ENCODE assay signal across 8 cellular contexts in genomic region chr11:5596611-5597201, GRCh38.
DNase-seq lines count a peak whose midpoint lies in the region; ATAC-seq and TF ChIP-seq lines count a peak whose summit lies in the region.

Gene TRIM6 (plus strand): TSS chr11:5596637. CDS start chr11:5596898, 261 bp downstream.

- H3K4me1 ChIP-seq in BLaER1 treated with 17β-estradiol and CSF1 and Interleukin-3, amounts not matched to agents 10 nM and 100 nM: peaks cover 14 to 34% (median 24%) of the 10 kb centered on the region in 10 experiments; a peak in 18 of 20 replicates
- H3K4me1 ChIP-seq in Loucy (ENCODE audit: insufficient read depth, low read length, poor library complexity, severe bottlenecking): no peaks in the 10 kb centered on the region

- DNase-seq in cardiac fibroblast (ENCODE audit: low read depth in 2 of 2): peak; percentile 46 to 50
- peak; percentile 77 for DNase-seq in kidney tubule cell (ENCODE audit: low spot score)
- no peak for DNase-seq in COLO668 (lab: John Stamatoyannopoulos, UW; ENCODE audit: unreplicated experiment)

- H2AFZ ChIP-seq in Loucy (ENCODE audit: low read length): no peak within 1 kb of the TSS

- no peaks in the 10 kb centered on the region for H3K9me3 Mint-ChIP-seq in stimulated activated naive CD8-positive, alpha-beta T cell treated with anti-CD3 and anti-CD28 coated beads, Interleukin-15, Interleukin-2, amounts not matched to agents 100 ng/mL and 50 ng/mL, for 24 hours

- H3K27me3 Mint-ChIP-seq in stimulated activated naive CD8-positive, alpha-beta T cell treated with anti-CD3 and anti-CD28 coated beads, Interleukin-15, Interleukin-2, amounts not matched to agents 100 ng/mL and 50 ng/mL, for 24 hours: no peaks in the 10 kb centered on the region

- H3K36me3 ChIP-seq in BLaER1 treated with 17β-estradiol and CSF1 and Interleukin-3, amounts not matched to agents 10 nM and 100 nM: no peaks in the 10 kb centered on the region
- no peaks in the 10 kb centered on the region for H3K36me3 ChIP-seq in Loucy (ENCODE audit: insufficient read depth, low read length)

- H3K4me3 ChIP-seq in BLaER1 treated with 17β-estradiol and CSF1 and Interleukin-3, amounts not matched to agents 10 nM and 100 nM: peak within 1 kb of the TSS; percentile 57 to 72 (median 62)
- H3K4me3 ChIP-seq in Loucy (ENCODE audit: low read length, poor library complexity, severe bottlenecking) (peak within 1 kb of the TSS; percentile 50), cardiac fibroblast (replicated peaks in 1 of 2; ENCODE audit: low read depth in 2 of 2, low read length in 2 of 2) (peak within 1 kb of the TSS; percentile 44 to 57)

- no peaks in the 10 kb centered on the region for H3K36me3 Mint-ChIP-seq in stimulated activated naive CD8-positive, alpha-beta T cell treated with anti-CD3 and anti-CD28 coated beads, Interleukin-15, Interleukin-2, amounts not matched to agents 100 ng/mL and 50 ng/mL, for 24 hours (ENCODE audit: low read depth)

- H3K4me2 ChIP-seq in BLaER1 treated with 17β-estradiol and CSF1 and Interleukin-3, amounts not matched to agents 10 nM and 100 nM: peak within 1 kb of the TSS; percentile 67 to 88 (median 83)
- no peak within 1 kb of the TSS for H3K4me2 ChIP-seq in Loucy (ENCODE audit: low read depth, low read length, poor library complexity, severe bottlenecking)

- peak within 1 kb of the TSS; percentile 82 for H3K4me3 Mint-ChIP-seq in stimulated activated naive CD8-positive, alpha-beta T cell treated with anti-CD3 and anti-CD28 coated beads, Interleukin-15, Interleukin-2, amounts not matched to agents 100 ng/mL and 50 ng/mL, for 24 hours

- no peaks in the 10 kb centered on the region for H3K9me3 ChIP-seq in BLaER1 treated with 17β-estradiol and CSF1 and Interleukin-3, amounts not matched to agents 10 nM and 100 nM (replicated peaks in 1 of 11)
- H3K9me3 ChIP-seq in Loucy (ENCODE audit: insufficient read depth, low read depth, low read length): no peaks in the 10 kb centered on the region

- no peaks in the 10 kb centered on the region for H3K27me3 ChIP-seq in BLaER1 treated with 17β-estradiol and CSF1 and Interleukin-3, amounts not matched to agents 10 nM and 100 nM
- H3K27me3 ChIP-seq in Loucy (ENCODE audit: insufficient read depth, low read length, poor library complexity, severe bottlenecking): no peaks in the 10 kb centered on the region

- H3F3A ChIP-seq in Loucy (ENCODE audit: low read depth): no peaks in the 10 kb centered on the region

- peak within 1 kb of the TSS; percentile 29 to 84 (median 77); a peak in 21 of 22 replicates for H3K27ac ChIP-seq in BLaER1 treated with 17β-estradiol and CSF1 and Interleukin-3, amounts not matched to agents 10 nM and 100 nM

- TF ChIP-seq CTCF in Loucy (conservative IDR thresholded peaks at IDR 0.05; ENCODE audit: low read length) (no peak), cardiac fibroblast (IDR thresholded peaks at IDR 0.05; ENCODE audit: low read depth, low read length) (no peak)

- H3K4me1 Mint-ChIP-seq in stimulated activated naive CD8-positive, alpha-beta T cell treated with anti-CD3 and anti-CD28 coated beads, Interleukin-15, Interleukin-2, amounts not matched to agents 100 ng/mL and 50 ng/mL, for 24 hours (ENCODE audit: low read depth): peaks cover 11% of the 10 kb centered on the region

- H4K20me1 ChIP-seq in BLaER1 treated with 17β-estradiol and CSF1 and Interleukin-3, amounts not matched to agents 10 nM and 100 nM: no peaks in the 10 kb centered on the region
- H4K20me1 ChIP-seq in Loucy (ENCODE audit: insufficient read depth, low read length, poor library complexity, severe bottlenecking): no peaks in the 10 kb centered on the region

- no peaks in the 10 kb centered on the region for H3K79me2 ChIP-seq in Loucy (ENCODE audit: insufficient read depth, low read length)

- H3K9ac ChIP-seq in BLaER1 treated with 17β-estradiol and CSF1 and Interleukin-3, amounts not matched to agents 10 nM and 100 nM: peak within 1 kb of the TSS; percentile 71 to 81 (median 76)
- no peak within 1 kb of the TSS for H3K9ac ChIP-seq in Loucy (ENCODE audit: low read depth, low read length, poor library complexity, severe bottlenecking)

- no peak within 1 kb of the TSS for H3K27ac Mint-ChIP-seq in stimulated activated naive CD8-positive, alpha-beta T cell treated with anti-CD3 and anti-CD28 coated beads, Interleukin-15, Interleukin-2, amounts not matched to agents 100 ng/mL and 50 ng/mL, for 24 hours

- no peaks in the 10 kb centered on the region for H3K9me2 ChIP-seq in Loucy (replicated peaks; ENCODE audit: low read depth, low read length)

- ATAC-seq in GM19452 (IDR thresholded peaks at IDR 0.05; ENCODE audit: unreplicated experiment): peak; percentile 42
- no peak for ATAC-seq in activated CD4-positive, CD25-positive, alpha-beta regulatory T cell treated with anti-CD3 and anti-CD28 coated beads, Interleukin-2, amount 50 U/mL, for 24 hours
